Comparison of ENCODE assay signal across 9 cellular contexts in genomic region chr1:212792396-212792908, GRCh38. TPM values are rescaled to one million over a fixed set of nuclear protein-coding genes. Genes with fewer than 3 reads are reported as not detected.
A peak's percentile ranks its signal among the peaks of the same experiment; 100 is the strongest.
DNase-seq lines count a peak whose midpoint lies in the region; ATAC-seq and TF ChIP-seq lines count a peak whose summit lies in the region.
"Had no signal": no experiment of that assay in that cellular context is flagged by ENCODE, and none has a peak within 500 bp of the region (broad histone marks: within the 10 kb centered on the region; RNA-seq: fewer than 3 reads in every experiment).

No MANE protein-coding gene starts in this region.

- peaks cover 9 to 47% (median 22%) of the 10 kb centered on the region in 4 donors for H3K4me1 ChIP-seq in transverse colon

- peak overlapping the region; percentile 90 to 99 (median 96) for H3K27ac ChIP-seq in transverse colon

- intact Hi-C loops in lower leg skin (cut with DNase I; ENCODE audit: low total_unique reads): no loop called here
- intact Hi-C loops in transverse colon (cut with DNase I; ENCODE audit: low total_unique reads): loop anchor here (10.0 kb wide), 2 partner anchors 318 to 548 kb away; no protein-coding TSS in a partner anchor

- H3K4me3 ChIP-seq in astrocyte of the cerebellum (ENCODE audit: low read depth, low read length): peak overlapping the region; percentile 96
- peak overlapping the region; percentile 84 for H3K4me3 ChIP-seq in lower leg skin (ENCODE audit: low read depth, poor library complexity, severe bottlenecking)
- peak overlapping the region; percentile 72 to 93 (median 90) for H3K4me3 ChIP-seq in transverse colon

- H3K4me1 Mint-ChIP-seq in activated T-cell treated with anti-CD3 and anti-CD28 coated beads, Interleukin-2, amount 50 U/mL, for 4 hours (ENCODE audit: low read depth): peaks cover 39% of the 10 kb centered on the region

- peaks cover 0 to 12% (median 0%) of the 10 kb centered on the region in 4 donors for H3K36me3 ChIP-seq in transverse colon

- H3K36me3 Mint-ChIP-seq in activated T-cell treated with anti-CD3 and anti-CD28 coated beads, Interleukin-2, amount 50 U/mL, for 4 hours (ENCODE audit: insufficient read depth): peaks cover 12% of the 10 kb centered on the region

- no peaks in the 10 kb centered on the region for H3K9me3 Mint-ChIP-seq in activated T-cell treated with anti-CD3 and anti-CD28 coated beads, Interleukin-2, amount 50 U/mL, for 4 hours

- no peak for TF ChIP-seq EP300 in transverse colon (IDR thresholded peaks at IDR 0.05; ENCODE audit: low read depth)

- no peak for ATAC-seq in activated T-cell treated with anti-CD3 and anti-CD28 coated beads, Interleukin-2, amount 50 U/mL, for 4 hours
- no peak for ATAC-seq in HG03460 (IDR thresholded peaks at IDR 0.05; ENCODE audit: unreplicated experiment)

- in situ Hi-C loops in astrocyte of the cerebellum (cut with HindIII; ENCODE audit: low sequenced_read_pairs) (no loop called here), transverse colon (cut with MboI; ENCODE audit: low pct_ligation_motif_present in 1 of 4, low pct_unique_long_range_greater_than_20kb in 1 of 4, low sequenced_read_pairs in 3 of 4) (loop anchor here in 1 of 4 donors (25.0 kb wide), 1 partner anchor 130 kb away; no protein-coding TSS in a partner anchor)

- H3K27me3 ChIP-seq in transverse colon: no peaks in the 10 kb centered on the region

- no peak for DNase-seq in activated T-cell treated with anti-CD3 and anti-CD28 coated beads, Interleukin-2, amount 50 U/mL, for 4 hours
- no peak for DNase-seq in activated T-cell treated with anti-CD3 and anti-CD28 coated beads, Interleukin-2, amount 50 U/mL, for 48 hours
- DNase-seq in astrocyte of the cerebellum (ENCODE audit: low read depth) (no peak), lower leg skin (ENCODE audit: low spot score in 2 of 2) (no peak), transverse colon (no peak)
- no peak for DNase-seq in stimulated activated CD4-positive, alpha-beta T cell treated with anti-CD3 and anti-CD28 coated beads, Interleukin-4, amount 100 ng/mL, for 1 hour
- no peak for DNase-seq in stimulated activated CD4-positive, alpha-beta T cell treated with anti-CD3 and anti-CD28 coated beads, Interleukin-15, amount 100 ng/mL, for 24 hours

- H3K27me3 Mint-ChIP-seq in activated T-cell treated with anti-CD3 and anti-CD28 coated beads, Interleukin-2, amount 50 U/mL, for 4 hours (ENCODE audit: low read depth): no peaks in the 10 kb centered on the region

- 19 to 21% methylated on average over 15 to 16 of the region's 16 CpGs for WGBS in lower leg skin, 2 donors
- WGBS in transverse colon (ENCODE audit: low coverage in 1 of 2), 2 donors: 22 to 54% methylated on average over 6 to 16 of the region's 16 CpGs

- TF ChIP-seq POLR2A in lower leg skin (IDR thresholded peaks at IDR 0.05) (no peak), transverse colon (IDR thresholded peaks at IDR 0.05) (no peak)

- no peaks in the 10 kb centered on the region for H3K9me3 ChIP-seq in transverse colon

- TF ChIP-seq CTCF in astrocyte of the cerebellum (IDR thresholded peaks at IDR 0.05; ENCODE audit: low read depth, low read length, missing control alignments) (no peak), lower leg skin (IDR thresholded peaks at IDR 0.05) (no peak), transverse colon (IDR thresholded peaks at IDR 0.05) (no peak)

- H3K4me3 Mint-ChIP-seq in activated T-cell treated with anti-CD3 and anti-CD28 coated beads, Interleukin-2, amount 50 U/mL, for 4 hours: peak overlapping the region; percentile 98

RNA-seq across cellular contexts. Expression of gene TATDN3, which starts 0.8 kb away (rescaled TPM):
- total RNA-seq in activated T-cell treated with anti-CD3 and anti-CD28 coated beads, Interleukin-2, amount 50 U/mL, for 4 hours: 10 to 100 TPM; 15.5 to 20.1 (median 15.8) TPM
- 10 to 100 TPM in 3 of 4 donors, 1 to 10 TPM in 1; 6.0 to 16.1 (median 13.1) TPM for total RNA-seq in lower leg skin
- 10 to 100 TPM in 1 of 4 donors, 1 to 10 TPM in 2, under 1 TPM in 1; 1.00 to 17.0 (median 4.6) TPM for total RNA-seq in transverse colon

RNA-seq across cellular contexts. Expression of gene NSL1, which starts 0.9 kb away (rescaled TPM):
- total RNA-seq in activated T-cell treated with anti-CD3 and anti-CD28 coated beads, Interleukin-2, amount 50 U/mL, for 4 hours: 10 to 100 TPM; 31.1 to 39.8 (median 31.8) TPM
- total RNA-seq in lower leg skin: 10 to 100 TPM; 13.9 to 41.8 (median 30.0) TPM
- 10 to 100 TPM in 3 of 4 donors, 1 to 10 TPM in 1; 4.2 to 33.7 (median 28.4) TPM for total RNA-seq in transverse colon

RNA-seq across cellular contexts. Expression of gene SPATA45, which starts 55.0 kb away (rescaled TPM):
- not detected for total RNA-seq in activated T-cell treated with anti-CD3 and anti-CD28 coated beads, Interleukin-2, amount 50 U/mL, for 4 hours
- total RNA-seq in lower leg skin (not detected), transverse colon (not detected)
- total RNA-seq: T-helper 1 cell treated with Interleukin-12 subunit alpha and Interleukin-12 subunit beta and Interleukin-4 antibody, amounts not matched to agents 30 ng/mL and 1 ng/mL, for 36 hours had no signal
